Comparison of ENCODE assay signal across 11 cellular contexts in genomic region chr11:10658621-10659338, GRCh38. TPM values are rescaled to one million over a fixed set of nuclear protein-coding genes. Genes with fewer than 3 reads are reported as not detected.
DNase-seq lines count a peak whose midpoint lies in the region; ATAC-seq and TF ChIP-seq lines count a peak whose summit lies in the region.
"Had no signal": no experiment of that assay in that cellular context is flagged by ENCODE, and none has a peak within 500 bp of the region (broad histone marks: within the 10 kb centered on the region; RNA-seq: fewer than 3 reads in every experiment).

No MANE protein-coding gene starts in this region.

- H3K4me1 ChIP-seq in mammary epithelial cell (ENCODE audit: insufficient read depth, low read length) (peaks cover 33% of the 10 kb centered on the region), muscle layer of colon (ENCODE audit: insufficient read depth, low read length) (peaks cover 77% of the 10 kb centered on the region), tibial artery (peaks cover 9 to 100% (median 92%) of the 10 kb centered on the region in 4 donors)

- H3K4me3 Mint-ChIP-seq in T-helper 1 cell treated with Interleukin-12 subunit alpha and Interleukin-12 subunit beta and Interleukin-4 antibody, amounts not matched to agents 30 μg/mL and 1 μg/mL, for 36 hours = no peak overlapping the region

- no peak overlapping the region for H3K9ac ChIP-seq in mammary epithelial cell (ENCODE audit: insufficient read depth, low read length)
- peak overlapping the region; percentile 23 for H3K9ac ChIP-seq in muscle layer of colon (ENCODE audit: low read length)

- peak overlapping the region; percentile 3 for H3K4me2 ChIP-seq in mammary epithelial cell (ENCODE audit: insufficient read depth, low read depth, low read length)

- no peaks in the 10 kb centered on the region for H4K20me1 ChIP-seq in mammary epithelial cell (ENCODE audit: insufficient read depth, low read length)

- in situ Hi-C loops in mammary epithelial cell (cut with MboI; ENCODE audit: low sequenced_read_pairs in 2 of 2) = loop anchor here in 1 of 2 donors (10.0 kb wide), 1 partner anchor 134 kb away; no protein-coding TSS in a partner anchor

- no peaks in the 10 kb centered on the region for H3K27me3 Mint-ChIP-seq in T-helper 1 cell treated with Interleukin-12 subunit alpha and Interleukin-12 subunit beta and Interleukin-4 antibody, amounts not matched to agents 30 μg/mL and 1 μg/mL, for 36 hours (ENCODE audit: low read depth)

- no TSS peak for BruUV-seq in mammary epithelial cell (replicated peaks; lab: Mats Ljungman, UMichigan)

- H3K4me1 Mint-ChIP-seq in T-helper 1 cell treated with Interleukin-12 subunit alpha and Interleukin-12 subunit beta and Interleukin-4 antibody, amounts not matched to agents 30 μg/mL and 1 μg/mL, for 36 hours (ENCODE audit: low read depth) = peaks cover 18% of the 10 kb centered on the region

- no peak for TF ChIP-seq CTCF in mammary epithelial cell (conservative IDR thresholded peaks at IDR 0.05 in 1 of 2, IDR thresholded peaks at IDR 0.05 in 1 of 2; ENCODE audit: extremely low read depth in 1 of 2, insufficient read depth in 1 of 2, low read depth in 1 of 2, low read length in 2 of 2)
- TF ChIP-seq CTCF in tibial artery (IDR thresholded peaks at IDR 0.05) = no peak

- H3K9me3 ChIP-seq in mammary epithelial cell (replicated peaks; ENCODE audit: insufficient read depth, low read length) (no peaks in the 10 kb centered on the region), muscle layer of colon (ENCODE audit: low read length) (no peaks in the 10 kb centered on the region), tibial artery (no peaks in the 10 kb centered on the region)

- peak overlapping the region; percentile 22 for H3K27ac Mint-ChIP-seq in T-helper 1 cell treated with Interleukin-12 subunit alpha and Interleukin-12 subunit beta and Interleukin-4 antibody, amounts not matched to agents 30 μg/mL and 1 μg/mL, for 36 hours

- no peak for ATAC-seq in GM21528 (IDR thresholded peaks at IDR 0.05; ENCODE audit: low FRiP score, unreplicated experiment)

- intact Hi-C loops in mammary epithelial cell (cut with micrococcal nuclease) = no loop called here
- intact Hi-C loops in tibial artery (cut with DNase I; ENCODE audit: low total_unique reads) = no loop called here

- no peaks in the 10 kb centered on the region for H3K9me3 Mint-ChIP-seq in T-helper 1 cell treated with Interleukin-12 subunit alpha and Interleukin-12 subunit beta and Interleukin-4 antibody, amounts not matched to agents 30 μg/mL and 1 μg/mL, for 36 hours

- H3K36me3 Mint-ChIP-seq in T-helper 1 cell treated with Interleukin-12 subunit alpha and Interleukin-12 subunit beta and Interleukin-4 antibody, amounts not matched to agents 30 μg/mL and 1 μg/mL, for 36 hours (ENCODE audit: low read depth) = no peaks in the 10 kb centered on the region

- H3K27ac ChIP-seq in mammary epithelial cell (ENCODE audit: insufficient read depth, low read depth, low read length) (no peak overlapping the region), muscle layer of colon (ENCODE audit: low read depth, low read length) (peak overlapping the region; percentile 52), tibial artery (peak overlapping the region; percentile 86 to 89)

- no peaks in the 10 kb centered on the region for H3K27me3 ChIP-seq in mammary epithelial cell (ENCODE audit: insufficient read depth, low read length)
- H3K27me3 ChIP-seq in muscle layer of colon (ENCODE audit: control insufficient read depth in 1 of 2, insufficient read depth in 2 of 2, low read length in 2 of 2) = no peaks in the 10 kb centered on the region
- no peaks in the 10 kb centered on the region for H3K27me3 ChIP-seq in tibial artery

- dilution Hi-C loops in mammary epithelial cell (cut with HindIII; ENCODE audit: low sequenced_read_pairs) = no loop called here

- H3K4me3 ChIP-seq in mammary epithelial cell (replicated peaks in 1 of 3; ENCODE audit: insufficient read depth in 1 of 3, low read depth in 2 of 3, low read length in 3 of 3) (no peak overlapping the region), muscle layer of colon (ENCODE audit: low read depth in 1 of 2, low read length in 2 of 2) (peak overlapping the region in 1 of 2 donors; percentile 13), tibial artery (no peak overlapping the region)

- CTCF ChIA-PET in mammary epithelial cell (lab: Charles Lee; ENCODE audit: low non-redundant PET) = no interaction called here

- no peaks in the 10 kb centered on the region for H3K79me2 ChIP-seq in mammary epithelial cell (ENCODE audit: insufficient read depth, low read length)

- WGBS in mammary epithelial cell (ENCODE audit: low coverage, missing lambda C conversion rate) = 93% methylated on average over 5 of the region's 6 CpGs

- no peak for DNase-seq in T-helper 1 cell
- no peak for DNase-seq in mammary epithelial cell
- no peak for DNase-seq in tibial artery
- DNase-seq in pons (ENCODE audit: low spot score) = no peak
- DNase-seq in NCI-H128 (lab: John Stamatoyannopoulos, UW; ENCODE audit: unreplicated experiment) = no peak
- DNase-seq: left cardiac atrium, NCI-H526 had no signal

- peak overlapping the region; percentile 38 for H2AFZ ChIP-seq in mammary epithelial cell (ENCODE audit: low read depth, low read length)

- H3K36me3 ChIP-seq in mammary epithelial cell (ENCODE audit: insufficient read depth, low read length) = no peaks in the 10 kb centered on the region
- H3K36me3 ChIP-seq in muscle layer of colon (ENCODE audit: insufficient read depth, low read length) = peaks cover 12% of the 10 kb centered on the region
- peaks cover 0 to 8% (median 2%) of the 10 kb centered on the region in 3 donors for H3K36me3 ChIP-seq in tibial artery

RNA-seq across cellular contexts. Expression of gene IRAG1, which starts 34.8 kb away (rescaled TPM):
- total RNA-seq in mammary epithelial cell = 1 to 10 TPM in 1 of 2 donors, under 1 TPM in 1; 0.31 to 2.0 TPM
- polyA plus RNA-seq in mammary epithelial cell = 0.14 TPM
- polyA minus RNA-seq in mammary epithelial cell = not detected
- total RNA-seq: A172 had no signal
